24 cellular contexts compared by ENCODE assay signal in the genomic region with DNA sequence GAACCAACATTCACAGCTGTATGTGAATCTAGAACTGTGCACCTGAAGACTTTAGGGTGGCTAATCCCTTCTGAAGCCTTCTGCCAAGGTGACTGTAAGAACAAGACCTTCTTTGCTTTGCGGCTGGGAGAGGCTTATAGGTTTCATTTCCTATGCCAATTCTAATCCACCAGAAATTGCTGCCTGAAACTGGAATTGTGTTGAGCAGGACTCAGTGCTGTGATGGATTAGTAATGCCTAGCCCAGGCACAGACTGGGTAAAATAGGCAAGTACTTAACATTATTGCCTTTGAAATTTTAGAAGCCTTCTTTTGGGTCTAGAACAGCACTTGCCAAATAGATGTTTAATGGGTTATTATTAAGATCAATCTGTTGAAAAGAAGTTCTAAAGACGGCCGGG. TPM values are rescaled to one million over a fixed set of nuclear protein-coding genes. Genes with fewer than 3 reads are reported as not detected.
DNase-seq lines count a peak whose midpoint lies in the region; ATAC-seq, FAIRE-seq and TF ChIP-seq lines count a peak whose summit lies in the region.
"Had no signal": no experiment of that assay in that cellular context is flagged by ENCODE, and none has a peak within 500 bp of the region (broad histone marks: within the 10 kb centered on the region; RNA-seq: fewer than 3 reads in every experiment).

No MANE protein-coding gene starts in this region.

- FAIRE-seq in K562 (lab: Jason Lieb, UNC), result no peak
- FAIRE-seq: A204.1, D721Med, G401.6, GM12891 had no signal

- in situ Hi-C loops in K562 (cut with MboI), result no loop called here

- no peaks in the 10 kb centered on the region for H3K27me3 Mint-ChIP-seq in osteocyte (ENCODE audit: unreplicated experiment)
- H3K27me3 Mint-ChIP-seq: CD4-positive, alpha-beta memory T cell; CD4-positive, CD25-positive, alpha-beta regulatory T cell had no signal

- H3K27me3 ChIP-seq in K562 (ENCODE audit: control insufficient read depth in 2 of 2, insufficient read depth in 2 of 2, low read length in 2 of 2) (no peaks in the 10 kb centered on the region), osteoblast (ENCODE audit: insufficient read depth, low read length) (no peaks in the 10 kb centered on the region)
- H3K27me3 ChIP-seq: BE2C, BLaER1 had no signal

- WGBS in K562 (ENCODE audit: insufficient coverage, low coverage, missing lambda C conversion rate), result 80% methylated on average over 3 of the region's 3 CpGs

- H3K27ac Mint-ChIP-seq in osteocyte (ENCODE audit: unreplicated experiment), result no peak overlapping the region
- H3K27ac Mint-ChIP-seq: CD14-positive monocyte; CD4-positive, alpha-beta memory T cell; CD4-positive, CD25-positive, alpha-beta regulatory T cell; CD8-positive, alpha-beta memory T cell had no signal

- no peak overlapping the region for H3K4me3 ChIP-seq in HEK293 (ENCODE audit: low read depth, low read length)
- no peak overlapping the region for H3K4me3 ChIP-seq in K562
- H3K4me3 ChIP-seq in osteoblast (ENCODE audit: insufficient read depth, low read length), result no peak overlapping the region
- H3K4me3 ChIP-seq: BLaER1 had no signal

- no peak for ATAC-seq in K562

- intact Hi-C loops in K562 (cut with micrococcal nuclease), result no loop called here

- H3K36me3 Mint-ChIP-seq in osteocyte (ENCODE audit: unreplicated experiment), result peaks cover 31% of the 10 kb centered on the region
- H3K36me3 Mint-ChIP-seq: CD14-positive monocyte had no signal

- no peaks in the 10 kb centered on the region for H3K9me3 Mint-ChIP-seq in osteocyte (ENCODE audit: unreplicated experiment)
- H3K9me3 Mint-ChIP-seq: CD4-positive, alpha-beta memory T cell; CD4-positive, CD25-positive, alpha-beta regulatory T cell; CD8-positive, alpha-beta memory T cell had no signal

- H2AFZ ChIP-seq in K562 (ENCODE audit: low read depth, low read length), result no peak overlapping the region
- no peak overlapping the region for H2AFZ ChIP-seq in osteoblast (ENCODE audit: low read length)

- BruUV-seq in K562 (replicated peaks; lab: Mats Ljungman, UMichigan), result no TSS peak

- no peak for TF ChIP-seq EP300 in K562 (IDR thresholded peaks at IDR 0.05; ENCODE audit: low read length)

- H3K4me2 ChIP-seq in K562 (ENCODE audit: insufficient read depth, low read length) (no peak overlapping the region), osteoblast (ENCODE audit: insufficient read depth, low read length) (no peak overlapping the region)
- H3K4me2 ChIP-seq: BLaER1 had no signal

- no peak overlapping the region for H3K4me3 Mint-ChIP-seq in osteocyte (ENCODE audit: unreplicated experiment)
- H3K4me3 Mint-ChIP-seq: CD14-positive monocyte; CD4-positive, alpha-beta memory T cell; CD4-positive, CD25-positive, alpha-beta regulatory T cell; CD8-positive, alpha-beta memory T cell had no signal

- CTCF ChIA-PET in HEK293 (lab: Yijun Ruan, JAX) (no interaction called here), K562 (lab: Yijun Ruan, JAX; ENCODE audit: low intra/inter-chr PET ratio) (no interaction called here)

- DNase-seq in K562 (ENCODE audit: extremely low read depth in 1 of 4, low spot score in 3 of 4) (no peak), osteoblast (ENCODE audit: insufficient read length, low spot score, missing footprints) (peak; percentile 51), osteocyte (ENCODE audit: extremely low spot score, unreplicated experiment) (no peak), substantia nigra (lab: John Stamatoyannopoulos, UW) (no peak)
- DNase-seq in activated CD4-positive, CD25-positive, alpha-beta regulatory T cell treated with anti-CD3 and anti-CD28 coated beads, Interleukin-2, amount 50 U/mL, for 72 hours, result no peak
- DNase-seq: 8988T; ACHN; BE2C; C1 segment of cervical spinal cord; CD4-positive, alpha-beta memory T cell; CD4-positive, CD25-positive, alpha-beta regulatory T cell; CD8-positive, alpha-beta memory T cell; COR-L47; DMS79 treated with DMSO at 0.1 percent for 48 hours; GF-D8 had no signal

- H3K27ac ChIP-seq in HEK293 (ENCODE audit: extremely low read depth, low read depth, low read length) (no peak overlapping the region), K562 (ENCODE audit: extremely low read depth, low read depth, low read length) (no peak overlapping the region), osteoblast (ENCODE audit: low read depth, low read length) (no peak overlapping the region), substantia nigra (ENCODE audit: low read depth, low read length, poor library complexity, severe bottlenecking) (no peak overlapping the region)
- H3K27ac ChIP-seq: BLaER1 had no signal

- POLR2A ChIA-PET in HEK293 (lab: Yijun Ruan, JAX) (no interaction called here), K562 (lab: Yijun Ruan, JAX) (interaction anchor here (0.6 to 1.0 kb wide), 2 partner anchors 10 to 11 kb away, joined by 3 to 4 read pairs; no protein-coding TSS in a partner anchor)

- no peak for TF ChIP-seq RAD21 in K562 (CRISPR knock-in tag; conservative IDR thresholded peaks at IDR 0.05 in 1 of 2, IDR thresholded peaks at IDR 0.05 in 1 of 2)

- H3K36me3 ChIP-seq in HEK293 (ENCODE audit: control insufficient read depth in 2 of 2, insufficient read depth in 1 of 2, low read length in 2 of 2) (peaks cover 0 to 32% of the 10 kb centered on the region in 2 experiments; a peak in 2 of 3 replicates), K562 (ENCODE audit: control insufficient read depth, insufficient read depth, low read length) (peaks cover 23% of the 10 kb centered on the region), osteoblast (ENCODE audit: insufficient read depth, low read length) (no peaks in the 10 kb centered on the region)
- H3K36me3 ChIP-seq: BE2C had no signal

- no peak for TF ChIP-seq POLR2A in K562 (conservative IDR thresholded peaks at IDR 0.05)

- H3K79me2 ChIP-seq in K562 (ENCODE audit: control insufficient read depth, insufficient read depth, low read length) (no peaks in the 10 kb centered on the region), osteoblast (ENCODE audit: insufficient read depth, low read length) (no peaks in the 10 kb centered on the region)

- H3K4me1 ChIP-seq in HEK293 (ENCODE audit: control insufficient read depth, insufficient read depth, low read length) (no peaks in the 10 kb centered on the region), K562 (replicated peaks in 1 of 2; ENCODE audit: control insufficient read depth in 2 of 2, insufficient read depth in 2 of 2, low read length in 2 of 2) (peaks cover 0 to 3% of the 10 kb centered on the region in 2 experiments; a peak in 1 of 5 replicates), osteoblast (ENCODE audit: insufficient read depth, low read length) (no peaks in the 10 kb centered on the region)
- H3K4me1 ChIP-seq: BE2C, BLaER1 had no signal

- H3K9me3 ChIP-seq in HEK293 (ENCODE audit: control insufficient read depth, insufficient read depth, low read depth, low read length) (no peaks in the 10 kb centered on the region), K562 (replicated peaks; ENCODE audit: control insufficient read depth, insufficient read depth, low read depth, low read length) (no peaks in the 10 kb centered on the region), osteoblast (ENCODE audit: low read depth, low read length) (no peaks in the 10 kb centered on the region)
- H3K9me3 ChIP-seq: BE2C, BLaER1 had no signal

- H3K4me1 Mint-ChIP-seq in osteocyte (ENCODE audit: unreplicated experiment), result no peaks in the 10 kb centered on the region
- H3K4me1 Mint-ChIP-seq: CD14-positive monocyte; CD8-positive, alpha-beta memory T cell had no signal

- H4K20me1 ChIP-seq in K562 (replicated peaks; ENCODE audit: control insufficient read depth, insufficient read depth, low read length) (no peaks in the 10 kb centered on the region), osteoblast (ENCODE audit: insufficient read depth, low read length) (no peaks in the 10 kb centered on the region)
- H4K20me1 ChIP-seq: BLaER1 had no signal

- no peak overlapping the region for H3K9ac ChIP-seq in K562 (ENCODE audit: insufficient read depth in 1 of 2, low read depth in 2 of 2, low read length in 2 of 2)
- H3K9ac ChIP-seq: BLaER1 had no signal

- H3K9me1 ChIP-seq in K562 (ENCODE audit: control insufficient read depth, insufficient read depth, low read length), result no peaks in the 10 kb centered on the region

- TF ChIP-seq CTCF in HEK293 (tag by site-specific recombination; IDR thresholded peaks at IDR 0.05) (no peak), K562 (IDR thresholded peaks at IDR 0.05 in 2 of 3, conservative IDR thresholded peaks at IDR 0.05 in 1 of 3; ENCODE audit: insufficient read depth in 2 of 3, low read depth in 1 of 3, low read length in 3 of 3) (no peak), osteoblast (IDR thresholded peaks at IDR 0.05; ENCODE audit: extremely low read depth, low read depth, low read length) (no peak), osteocyte (IDR thresholded peaks at IDR 0.05) (no peak)

RNA-seq across cellular contexts. Expression of a gene that starts 11.5 kb away (rescaled TPM):
- 29.1 and 59.8 TPM in 2 replicates for total RNA-seq in K562 (2011; cell fraction: chromatin; rRNA removed; ENCODE audit: low replicate concordance)
- total RNA-seq in K562 (2011; cell fraction: nucleolus; rRNA removed), result 30.5 and 33.7 TPM in 2 replicates
- 23.0 and 27.6 TPM in 2 replicates for total RNA-seq in K562 (2011; cell fraction: nucleoplasm; rRNA removed)
- total RNA-seq in K562 (2014; rRNA removed) (40.4 and 57.2 TPM in 2 replicates), K562 (2014; rRNA removed; fragmentation: Illumina TruSeq; extraction: Trizol) (26.2 and 26.6 TPM in 2 replicates), K562 (2015; rRNA removed; fragmentation: Illumina TruSeq; extraction: Trizol) (25.8 and 26.0 TPM in 2 replicates), K562 (2021) (72.0 and 75.1 TPM in 2 replicates), osteoblast (22.8 and 23.6 TPM in 2 replicates), osteocyte (50.8 and 51.6 TPM in 2 replicates)
- polyA plus RNA-seq in K562 (2011; rRNA removed) (18.7 and 20.9 TPM in 2 replicates), K562 (2014; fragmentation: Illumina TruSeq; extraction: Trizol) (64.3 and 70.5 TPM in 2 replicates), K562 (2014; fragmentation: Nextera tagmentation; extraction: Ambion mirVana) (1 to 10 TPM; 6.1 to 6.5 TPM), K562 (2014; rRNA removed) (44.3 and 47.5 TPM in 2 replicates)
- polyA plus RNA-seq in K562 (2011; cell fraction: cytosol; rRNA removed), result 26.3 and 40.4 TPM in 2 replicates
- polyA plus RNA-seq in K562 (2011; cell fraction: nucleus; rRNA removed), result 29.0 and 43.3 TPM in 2 replicates
- 50.5 and 59.9 TPM in 2 replicates for polyA plus RNA-seq in K562 (2012)
- polyA minus RNA-seq in K562 (2011; rRNA and poly(A)+ RNA removed), result 11.8 and 15.9 TPM in 2 replicates
- polyA minus RNA-seq in K562 (2011; cell fraction: cytosol; rRNA and poly(A)+ RNA removed), result 43.9 and 56.2 TPM in 2 replicates
- 8.1 and 11.1 TPM in 2 replicates for polyA minus RNA-seq in K562 (2011; cell fraction: nucleus; rRNA and poly(A)+ RNA removed)

RNA-seq across cellular contexts. Expression of a gene that starts 14.5 kb away (rescaled TPM):
- 1.6 and 2.4 TPM in 2 replicates for total RNA-seq in K562 (2011; cell fraction: chromatin; rRNA removed; ENCODE audit: low replicate concordance)
- total RNA-seq in K562 (2011; cell fraction: nucleolus; rRNA removed), result 1.4 and 1.8 TPM in 2 replicates
- 1.9 and 2.8 TPM in 2 replicates for total RNA-seq in K562 (2011; cell fraction: nucleoplasm; rRNA removed)
- 0.94 and 1.00 TPM in 2 replicates for total RNA-seq in K562 (2014; rRNA removed)
- total RNA-seq in K562 (2014; rRNA removed; fragmentation: Illumina TruSeq; extraction: Trizol), result 1.1 and 1.6 TPM in 2 replicates
- total RNA-seq in K562 (2015; rRNA removed; fragmentation: Illumina TruSeq; extraction: Trizol), result 1.2 and 1.6 TPM in 2 replicates
- 4.2 and 4.6 TPM in 2 replicates for total RNA-seq in K562 (2021)
- 3.3 and 6.5 TPM in 2 replicates for polyA plus RNA-seq in K562 (2011; rRNA removed)
- polyA plus RNA-seq in K562 (2011; cell fraction: cytosol; rRNA removed), result 6.1 and 6.3 TPM in 2 replicates
- polyA plus RNA-seq in K562 (2011; cell fraction: nucleus; rRNA removed), result 3.6 and 4.5 TPM in 2 replicates
- 3.6 TPM in 2 replicates for polyA plus RNA-seq in K562 (2012)
- polyA plus RNA-seq in K562 (2014; fragmentation: Illumina TruSeq; extraction: Trizol), result 2.0 and 4.7 TPM in 2 replicates
- under 1 TPM; 0.08 to 0.24 TPM for polyA plus RNA-seq in K562 (2014; fragmentation: Nextera tagmentation; extraction: Ambion mirVana)
- 4.0 and 6.7 TPM in 2 replicates for polyA plus RNA-seq in K562 (2014; rRNA removed)
- polyA minus RNA-seq in K562 (2011; rRNA and poly(A)+ RNA removed), result 0.54 and 0.77 TPM in 2 replicates
- 0.76 and 2.5 TPM in 2 replicates for polyA minus RNA-seq in K562 (2011; cell fraction: cytosol; rRNA and poly(A)+ RNA removed)
- 0.27 and 0.67 TPM in 2 replicates for polyA minus RNA-seq in K562 (2011; cell fraction: nucleus; rRNA and poly(A)+ RNA removed)
- total RNA-seq in osteoblast, result not detected in 2 replicates
- total RNA-seq in osteocyte, result 0.27 TPM in 1 of 2 replicates, not detected in the other
- total RNA-seq: CD4-positive, alpha-beta memory T cell had no signal
- polyA plus RNA-seq: AG04450; CD14-positive monocyte; CD4-positive, alpha-beta memory T cell; CD8-positive, alpha-beta memory T cell had no signal

RNA-seq across cellular contexts. Expression of a gene that starts 16.0 kb away (rescaled TPM):
- total RNA-seq in K562 (2011; cell fraction: chromatin; rRNA removed; ENCODE audit: low replicate concordance), result 0.21 TPM in 1 of 2 replicates, not detected in the other
- not detected in 2 replicates for total RNA-seq in K562 (2011; cell fraction: nucleolus; rRNA removed)
- total RNA-seq in K562 (2011; cell fraction: nucleoplasm; rRNA removed), result not detected in 2 replicates
- total RNA-seq in K562 (2014; rRNA removed), result 0.57 TPM in 1 of 2 replicates, not detected in the other
- total RNA-seq in K562 (2014; rRNA removed; fragmentation: Illumina TruSeq; extraction: Trizol), result not detected in 2 replicates
- not detected in 2 replicates for total RNA-seq in K562 (2015; rRNA removed; fragmentation: Illumina TruSeq; extraction: Trizol)
- 0.49 and 0.65 TPM in 2 replicates for total RNA-seq in K562 (2021)
- 0.11 TPM in 1 of 2 replicates, not detected in the other for polyA plus RNA-seq in K562 (2011; rRNA removed)
- 0.18 TPM in 1 of 2 replicates, not detected in the other for polyA plus RNA-seq in K562 (2011; cell fraction: cytosol; rRNA removed)
- 0.17 TPM in 1 of 2 replicates, not detected in the other for polyA plus RNA-seq in K562 (2011; cell fraction: nucleus; rRNA removed)
- 0.13 and 0.15 TPM in 2 replicates for polyA plus RNA-seq in K562 (2012)
- not detected in 2 replicates for polyA plus RNA-seq in K562 (2014; fragmentation: Illumina TruSeq; extraction: Trizol)
- polyA plus RNA-seq in K562 (2014; fragmentation: Nextera tagmentation; extraction: Ambion mirVana), result not detected
- 0.18 TPM in 1 of 2 replicates, not detected in the other for polyA plus RNA-seq in K562 (2014; rRNA removed)
- polyA minus RNA-seq in K562 (2011; rRNA and poly(A)+ RNA removed), result not detected in 2 replicates
- polyA minus RNA-seq in K562 (2011; cell fraction: cytosol; rRNA and poly(A)+ RNA removed), result not detected in 2 replicates
- not detected in 2 replicates for polyA minus RNA-seq in K562 (2011; cell fraction: nucleus; rRNA and poly(A)+ RNA removed)
- total RNA-seq in osteoblast, result not detected in 2 replicates
- not detected in 2 replicates for total RNA-seq in osteocyte
- total RNA-seq: A673 had no signal
- polyA plus RNA-seq: AG04450, CD14-positive monocyte had no signal

RNA-seq across cellular contexts. Expression of a gene that starts 23.4 kb away (rescaled TPM):
- total RNA-seq in K562 (2011; cell fraction: chromatin; rRNA removed; ENCODE audit: low replicate concordance), result 186 and 376 TPM in 2 replicates
- 235 and 244 TPM in 2 replicates for total RNA-seq in K562 (2011; cell fraction: nucleolus; rRNA removed)
- 196 TPM in 2 replicates for total RNA-seq in K562 (2011; cell fraction: nucleoplasm; rRNA removed)
- total RNA-seq in K562 (2014; rRNA removed) (183 and 227 TPM in 2 replicates), K562 (2014; rRNA removed; fragmentation: Illumina TruSeq; extraction: Trizol) (94.5 and 97.2 TPM in 2 replicates), K562 (2015; rRNA removed; fragmentation: Illumina TruSeq; extraction: Trizol) (139 and 150 TPM in 2 replicates), K562 (2021) (519 and 564 TPM in 2 replicates), osteoblast (89.9 and 90.5 TPM in 2 replicates), osteocyte (240 and 241 TPM in 2 replicates)
- polyA plus RNA-seq in K562 (2011; rRNA removed) (93.1 and 118 TPM in 2 replicates), K562 (2014; fragmentation: Illumina TruSeq; extraction: Trizol) (215 and 288 TPM in 2 replicates), K562 (2014; fragmentation: Nextera tagmentation; extraction: Ambion mirVana) (1 to 10 TPM; 4.2 to 5.7 TPM), K562 (2014; rRNA removed) (313 and 329 TPM in 2 replicates)
- 82.9 and 159 TPM in 2 replicates for polyA plus RNA-seq in K562 (2011; cell fraction: cytosol; rRNA removed)
- 172 and 201 TPM in 2 replicates for polyA plus RNA-seq in K562 (2011; cell fraction: nucleus; rRNA removed)
- polyA plus RNA-seq in K562 (2012), result 307 and 455 TPM in 2 replicates
- 136 and 150 TPM in 2 replicates for polyA minus RNA-seq in K562 (2011; rRNA and poly(A)+ RNA removed)
- 200 and 285 TPM in 2 replicates for polyA minus RNA-seq in K562 (2011; cell fraction: cytosol; rRNA and poly(A)+ RNA removed)
- polyA minus RNA-seq in K562 (2011; cell fraction: nucleus; rRNA and poly(A)+ RNA removed), result 88.2 and 125 TPM in 2 replicates

RNA-seq across cellular contexts. Expression of a gene that starts 33.5 kb away (rescaled TPM):
- total RNA-seq in K562 (2011; cell fraction: chromatin; rRNA removed; ENCODE audit: low replicate concordance), result 0.69 TPM in 2 replicates
- 0.39 and 0.67 TPM in 2 replicates for total RNA-seq in K562 (2011; cell fraction: nucleolus; rRNA removed)
- 0.37 TPM in 1 of 2 replicates, not detected in the other for total RNA-seq in K562 (2011; cell fraction: nucleoplasm; rRNA removed)
- 0.09 and 0.16 TPM in 2 replicates for total RNA-seq in K562 (2014; rRNA removed)
- 0.18 TPM in 1 of 2 replicates, not detected in the other for total RNA-seq in K562 (2014; rRNA removed; fragmentation: Illumina TruSeq; extraction: Trizol)
- 0.15 and 0.43 TPM in 2 replicates for total RNA-seq in K562 (2015; rRNA removed; fragmentation: Illumina TruSeq; extraction: Trizol)
- 0.49 and 0.78 TPM in 2 replicates for total RNA-seq in K562 (2021)
- polyA plus RNA-seq in K562 (2011; rRNA removed), result 0.29 and 1.1 TPM in 2 replicates
- 0.54 and 0.91 TPM in 2 replicates for polyA plus RNA-seq in K562 (2011; cell fraction: cytosol; rRNA removed)
- polyA plus RNA-seq in K562 (2011; cell fraction: nucleus; rRNA removed), result 2.0 and 3.1 TPM in 2 replicates
- 0.68 and 1.4 TPM in 2 replicates for polyA plus RNA-seq in K562 (2012)
- 0.33 and 0.34 TPM in 2 replicates for polyA plus RNA-seq in K562 (2014; fragmentation: Illumina TruSeq; extraction: Trizol)
- polyA plus RNA-seq in K562 (2014; fragmentation: Nextera tagmentation; extraction: Ambion mirVana), result under 1 TPM in 1 of 2 experiments, not detected in 1; 0.03 TPM
- 0.19 and 1.2 TPM in 2 replicates for polyA plus RNA-seq in K562 (2014; rRNA removed)
- polyA minus RNA-seq in K562 (2011; rRNA and poly(A)+ RNA removed), result 0.09 TPM in 1 of 2 replicates, not detected in the other
- polyA minus RNA-seq in K562 (2011; cell fraction: cytosol; rRNA and poly(A)+ RNA removed), result not detected in 2 replicates
- polyA minus RNA-seq in K562 (2011; cell fraction: nucleus; rRNA and poly(A)+ RNA removed), result 0.27 and 0.78 TPM in 2 replicates
- not detected in 2 replicates for total RNA-seq in osteoblast
- not detected in 2 replicates for total RNA-seq in osteocyte
- polyA plus RNA-seq: AG04450 had no signal
